Comparison of ENCODE assay signal across 25 cellular contexts in genomic region chr16:53896711-53897110, GRCh38.
"Had no signal": no experiment of that assay in that cellular context is flagged by ENCODE, and none has a peak within 500 bp of the region (broad histone marks: within the 10 kb centered on the region; RNA-seq: fewer than 3 reads in every experiment).

No MANE protein-coding gene starts in this region.

- H3K4me3 ChIP-seq: ascending aorta, coronary artery, dorsolateral prefrontal cortex had no signal

- DNase-seq: activated CD4-positive, alpha-beta memory T cell treated with anti-CD3 and anti-CD28 coated beads, Interleukin-2, amount 10 ng/mL, durations not matched to agents 7 days and 5 days; activated CD4-positive, alpha-beta T cell treated with anti-CD3 and anti-CD28 coated beads for 36 hours; activated CD4-positive, alpha-beta T cell treated with anti-CD3 and anti-CD28 coated beads, Interleukin-2, amount 10 ng/mL, durations not matched to agents 24 days and 14 days; activated CD4-positive, alpha-beta T cell treated with anti-CD3 and anti-CD28 coated beads, Interleukin-2, amount 50 U/mL, for 4 hours; activated CD4-positive, CD25-positive, alpha-beta regulatory T cell; activated CD4-positive, CD25-positive, alpha-beta regulatory T cell treated with anti-CD3 and anti-CD28 coated beads, Interleukin-2, amount 50 U/mL, for 72 hours; activated CD8-positive, alpha-beta memory T cell treated with anti-CD3 and anti-CD28 coated beads, Interleukin-2, amount 50 U/mL, for 48 hours; activated gamma-delta T cell; activated naive CD4-positive, alpha-beta T cell; activated naive CD4-positive, alpha-beta T cell treated with anti-CD3 and anti-CD28 coated beads, Interleukin-2, amount 10 ng/mL, durations not matched to agents 7 days and 5 days; activated naive CD8-positive, alpha-beta T cell treated with anti-CD3 and anti-CD28 coated beads, Interleukin-2, amount 10 ng/mL, durations not matched to agents 7 days and 5 days; activated T-cell treated with anti-CD3 and anti-CD28 coated beads for 4 hours; activated T-cell treated with anti-CD3 and anti-CD28 coated beads, Interleukin-2, amount 50 U/mL, for 24 hours; activated T-cell treated with anti-CD3 and anti-CD28 coated beads, Interleukin-2, amount 50 U/mL, for 72 hours; effector memory CD4-positive, alpha-beta T cell; endodermal cell; foreskin fibroblast; head of caudate nucleus; T-helper 2 cell had no signal

- H3K4me3 Mint-ChIP-seq: activated CD4-positive, alpha-beta memory T cell treated with anti-CD3 and anti-CD28 coated beads, Interleukin-2, amount 10 ng/mL, durations not matched to agents 7 days and 5 days; activated CD4-positive, alpha-beta T cell treated with anti-CD3 and anti-CD28 coated beads for 36 hours; activated CD4-positive, alpha-beta T cell treated with anti-CD3 and anti-CD28 coated beads, Interleukin-2, amount 10 ng/mL, durations not matched to agents 24 days and 14 days; activated naive CD4-positive, alpha-beta T cell treated with anti-CD3 and anti-CD28 coated beads, Interleukin-2, amount 10 ng/mL, durations not matched to agents 7 days and 5 days; activated naive CD8-positive, alpha-beta T cell treated with anti-CD3 and anti-CD28 coated beads, Interleukin-2, amount 10 ng/mL, durations not matched to agents 7 days and 5 days; activated T-cell treated with anti-CD3 and anti-CD28 coated beads, Interleukin-2, amount 50 U/mL, for 24 hours; activated T-cell treated with anti-CD3 and anti-CD28 coated beads, Interleukin-2, amount 50 U/mL, for 72 hours; central memory CD8-positive, alpha-beta T cell; dendritic cell treated with granulocyte-macrophage colony-stimulating factor and Interleukin-4, amounts not matched to agents 40 ng/mL and 50 ng/mL, for 4 days; endodermal cell had no signal

- H3K36me3 ChIP-seq: ascending aorta had no signal

- H3K27me3 ChIP-seq: ascending aorta, dorsolateral prefrontal cortex had no signal

- H3K36me3 Mint-ChIP-seq: activated naive CD4-positive, alpha-beta T cell treated with anti-CD3 and anti-CD28 coated beads, Interleukin-2, amount 10 ng/mL, durations not matched to agents 7 days and 5 days had no signal

- H3K27me3 Mint-ChIP-seq: activated CD4-positive, alpha-beta memory T cell treated with anti-CD3 and anti-CD28 coated beads, Interleukin-2, amount 10 ng/mL, durations not matched to agents 7 days and 5 days; activated CD4-positive, alpha-beta T cell treated with anti-CD3 and anti-CD28 coated beads for 36 hours; activated CD4-positive, alpha-beta T cell treated with anti-CD3 and anti-CD28 coated beads, Interleukin-2, amount 10 ng/mL, durations not matched to agents 24 days and 14 days; activated naive CD4-positive, alpha-beta T cell treated with anti-CD3 and anti-CD28 coated beads, Interleukin-2, amount 10 ng/mL, durations not matched to agents 7 days and 5 days; activated naive CD8-positive, alpha-beta T cell treated with anti-CD3 and anti-CD28 coated beads, Interleukin-2, amount 10 ng/mL, durations not matched to agents 7 days and 5 days; activated T-cell treated with anti-CD3 and anti-CD28 coated beads, Interleukin-2, amount 50 U/mL, for 24 hours; central memory CD8-positive, alpha-beta T cell; dendritic cell treated with granulocyte-macrophage colony-stimulating factor and Interleukin-4, amounts not matched to agents 40 ng/mL and 50 ng/mL, for 4 days had no signal

- H3K27ac Mint-ChIP-seq: activated CD4-positive, alpha-beta memory T cell treated with anti-CD3 and anti-CD28 coated beads, Interleukin-2, amount 10 ng/mL, durations not matched to agents 7 days and 5 days; activated CD4-positive, alpha-beta T cell treated with anti-CD3 and anti-CD28 coated beads for 36 hours; activated CD4-positive, alpha-beta T cell treated with anti-CD3 and anti-CD28 coated beads, Interleukin-2, amount 10 ng/mL, durations not matched to agents 24 days and 14 days; activated naive CD4-positive, alpha-beta T cell treated with anti-CD3 and anti-CD28 coated beads, Interleukin-2, amount 10 ng/mL, durations not matched to agents 7 days and 5 days; activated naive CD4-positive, alpha-beta T cell treated with anti-CD3 and anti-CD28 coated beads, Interleukin-2, amount 50 U/mL, for 72 hours; activated naive CD8-positive, alpha-beta T cell treated with anti-CD3 and anti-CD28 coated beads, Interleukin-2, amount 10 ng/mL, durations not matched to agents 7 days and 5 days; activated T-cell treated with anti-CD3 and anti-CD28 coated beads, Interleukin-2, amount 50 U/mL, for 24 hours; activated T-cell treated with anti-CD3 and anti-CD28 coated beads, Interleukin-2, amount 50 U/mL, for 72 hours; dendritic cell treated with granulocyte-macrophage colony-stimulating factor and Interleukin-4, amounts not matched to agents 40 ng/mL and 50 ng/mL, for 4 days; endodermal cell had no signal

- H3K9me3 ChIP-seq: ascending aorta had no signal

- H3K9me3 Mint-ChIP-seq: activated CD4-positive, alpha-beta memory T cell treated with anti-CD3 and anti-CD28 coated beads, Interleukin-2, amount 10 ng/mL, durations not matched to agents 7 days and 5 days; activated CD4-positive, alpha-beta T cell treated with anti-CD3 and anti-CD28 coated beads, Interleukin-2, amount 10 ng/mL, durations not matched to agents 24 days and 14 days; activated naive CD4-positive, alpha-beta T cell treated with anti-CD3 and anti-CD28 coated beads, Interleukin-2, amount 10 ng/mL, durations not matched to agents 7 days and 5 days; activated naive CD4-positive, alpha-beta T cell treated with anti-CD3 and anti-CD28 coated beads, Interleukin-2, amount 50 U/mL, for 72 hours; activated naive CD8-positive, alpha-beta T cell treated with anti-CD3 and anti-CD28 coated beads, Interleukin-2, amount 10 ng/mL, durations not matched to agents 7 days and 5 days; activated T-cell treated with anti-CD3 and anti-CD28 coated beads, Interleukin-2, amount 50 U/mL, for 24 hours; activated T-cell treated with anti-CD3 and anti-CD28 coated beads, Interleukin-2, amount 50 U/mL, for 72 hours; central memory CD8-positive, alpha-beta T cell; dendritic cell treated with granulocyte-macrophage colony-stimulating factor and Interleukin-4, amounts not matched to agents 40 ng/mL and 50 ng/mL, for 4 days; endodermal cell had no signal

- H3K27ac ChIP-seq: ascending aorta, coronary artery, dorsolateral prefrontal cortex had no signal
